27 cellular contexts compared by ENCODE assay signal in genomic region chr5:3701694-3702093, GRCh38.
"Had no signal": no experiment of that assay in that cellular context is flagged by ENCODE, and none has a peak within 500 bp of the region (broad histone marks: within the 10 kb centered on the region; RNA-seq: fewer than 3 reads in every experiment).

No MANE protein-coding gene starts in this region.

- H3K4me1 ChIP-seq: adrenal gland, body of pancreas, esophagus squamous epithelium, gastroesophageal sphincter, heart right ventricle had no signal

- DNase-seq: activated B cell treated with CpG ODN at 0.5 μM for 24 hours; activated CD4-positive, alpha-beta T cell treated with anti-CD3 and anti-CD28 coated beads for 48 hours; activated CD4-positive, alpha-beta T cell treated with anti-CD3 and anti-CD28 coated beads, Interleukin-2, amount 50 U/mL, for 1 hour; activated CD4-positive, alpha-beta T cell treated with anti-CD3 and anti-CD28 coated beads, Interleukin-2, amount 50 U/mL, for 48 hours; activated CD8-positive, alpha-beta memory T cell treated with anti-CD3 and anti-CD28 coated beads for 24 hours; activated CD8-positive, alpha-beta T cell treated with anti-CD3 and anti-CD28 coated beads for 36 hours; activated effector memory CD4-positive, alpha-beta T cell treated with Interleukin-2 at 50 U/mL for 16 hours; activated naive CD4-positive, alpha-beta T cell treated with anti-CD3 and anti-CD28 coated beads for 36 hours; activated naive CD8-positive, alpha-beta T cell treated with anti-CD3 and anti-CD28 coated beads for 36 hours; activated naive CD8-positive, alpha-beta T cell treated with anti-CD3 and anti-CD28 coated beads, Interleukin-2, amount 50 U/mL, for 24 hours; activated T-cell treated with anti-CD3 and anti-CD28 coated beads, Interleukin-2, amount 50 U/mL, for 4 hours; adrenal gland; amygdala; aorta; body of pancreas; caudate nucleus; cortex of kidney; dermis blood vessel endothelial cell; effector CD4-positive, alpha-beta T cell; effector memory CD8-positive, alpha-beta T cell; esophagus squamous epithelium; foreskin melanocyte; heart right ventricle; T-helper 17 cell; T1000; WERI-Rb-1 had no signal

- H3K9me3 ChIP-seq: adrenal gland, body of pancreas, esophagus squamous epithelium, gastroesophageal sphincter had no signal

- H3K36me3 ChIP-seq: adrenal gland, esophagus squamous epithelium, gastroesophageal sphincter, heart right ventricle, WERI-Rb-1 had no signal

- H3K4me3 ChIP-seq: adrenal gland, body of pancreas, esophagus squamous epithelium, gastroesophageal sphincter, heart right ventricle had no signal

- H3K27ac ChIP-seq: adrenal gland, body of pancreas, esophagus squamous epithelium, gastroesophageal sphincter, heart right ventricle, WERI-Rb-1 had no signal

- H3K27me3 ChIP-seq: adrenal gland, body of pancreas, esophagus squamous epithelium, gastroesophageal sphincter had no signal
